Comparison of ENCODE assay signal across 24 cellular contexts in the genomic region with DNA sequence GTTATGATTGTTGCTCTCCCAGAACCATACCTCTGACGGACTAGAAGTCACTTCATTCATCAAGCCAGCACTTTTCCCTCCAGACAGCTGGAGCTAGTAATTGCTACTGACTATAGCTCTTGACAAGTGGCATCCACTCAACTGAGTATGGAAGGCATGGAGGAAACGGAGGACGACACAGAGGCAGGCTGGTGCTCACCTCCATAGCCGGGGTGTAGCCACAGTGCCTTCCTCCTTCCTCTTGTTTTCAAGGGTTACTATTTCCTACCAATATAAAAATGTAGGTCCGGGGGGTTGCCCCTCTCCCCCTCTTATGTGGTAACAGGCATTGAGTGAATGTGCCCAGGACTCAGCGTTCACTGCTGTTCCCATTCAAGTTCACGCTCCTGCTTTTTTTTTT. TPM values are rescaled to one million over a fixed set of nuclear protein-coding genes. Genes with fewer than 3 reads are reported as not detected.
"Had no signal": no experiment of that assay in that cellular context is flagged by ENCODE, and none has a peak within 500 bp of the region (broad histone marks: within the 10 kb centered on the region; RNA-seq: fewer than 3 reads in every experiment).

No MANE protein-coding gene starts in this region.

- H3K27ac ChIP-seq: left lung, lower lobe of right lung, ovary, skin epidermis, stomach, testis, thyroid gland, transverse colon, upper lobe of right lung had no signal

- H3K36me3 ChIP-seq: left lung, lower lobe of right lung, ovary, stomach, thyroid gland, transverse colon, upper lobe of right lung had no signal

- H3K4me3 ChIP-seq: left lung, lower lobe of right lung, ovary, skin epidermis, stomach, testis, thyroid gland, transverse colon, upper lobe of right lung had no signal

- DNase-seq: hypothalamus; immature natural killer cell; kidney; left colon; left lung; lower lobe of right lung; mammary epithelial cell; mesenchymal stem cell; naive thymus-derived CD8-positive, alpha-beta T cell; nucleus accumbens; ovary; right cardiac atrium; stimulated activated CD4-positive, alpha-beta T cell treated with anti-CD3 and anti-CD28 coated beads, Interleukin-12 subunit alpha, Interleukin-12 subunit beta, amount 100 ng/mL, for 4 hours; stimulated activated CD4-positive, alpha-beta T cell treated with anti-CD3 and anti-CD28 coated beads, Interleukin-15, amount 100 ng/mL, for 24 hours; stimulated activated CD4-positive, alpha-beta T cell treated with anti-CD3 and anti-CD28 coated beads, Interleukin-4, amount 100 ng/mL, for 1 hour; stimulated activated naive B cell treated with anti-CD40 and anti-IgM and Interleukin-4, amounts not matched to agents 10 μg/mL and 1 μg/mL and 100 μg/mL, for 72 hours; stimulated activated naive CD8-positive, alpha-beta T cell treated with anti-CD3 and anti-CD28 coated beads, Interleukin-15, Interleukin-2, amounts not matched to agents 100 U/mL and 50 U/mL, for 24 hours; stomach; testis; thyroid gland; transverse colon; upper lobe of right lung had no signal

- H3K9me3 ChIP-seq: left lung, lower lobe of right lung, ovary, stomach, testis, thyroid gland, transverse colon, upper lobe of right lung had no signal

- H3K27me3 ChIP-seq: ovary, testis, thyroid gland, transverse colon, upper lobe of right lung had no signal

- H3K4me1 ChIP-seq: left lung, lower lobe of right lung, stomach, testis, thyroid gland, upper lobe of right lung had no signal

- ATAC-seq: left colon; left lung; naive thymus-derived CD8-positive, alpha-beta T cell; right cardiac atrium; sciatic nerve; stimulated activated naive B cell treated with anti-CD40 and anti-IgM and Interleukin-4, amounts not matched to agents 10 μg/mL and 1 μg/mL and 100 μg/mL, for 72 hours; stimulated activated naive CD8-positive, alpha-beta T cell treated with anti-CD3 and anti-CD28 coated beads, Interleukin-15, Interleukin-2, amounts not matched to agents 100 U/mL and 50 U/mL, for 24 hours had no signal

RNA-seq across cellular contexts. Expression of gene FOXC1, which starts 23.5 kb away (rescaled TPM):
- total RNA-seq: naive thymus-derived CD8-positive, alpha-beta T cell had no signal
